Comparison of ENCODE assay signal across 9 cellular contexts in genomic region chr2:43086451-43087221, GRCh38.
A peak's percentile ranks its signal among the peaks of the same experiment; 100 is the strongest.
DNase-seq lines count a peak whose midpoint lies in the region; TF ChIP-seq lines count a peak whose summit lies in the region.
"Had no signal": no experiment of that assay in that cellular context is flagged by ENCODE, and none has a peak within 500 bp of the region (broad histone marks: within the 10 kb centered on the region; RNA-seq: fewer than 3 reads in every experiment).

No MANE protein-coding gene starts in this region.

- 69 to 83% methylated on average over 11 to 14 of the region's 14 CpGs for WGBS in endodermal cell (ENCODE audit: insufficient coverage in 1 of 2, insufficient read length in 1 of 2), 2 experiments
- WGBS in mesenchymal stem cell = 2% methylated on average over 14 of the region's 14 CpGs

- peak overlapping the region in 1 of 2 experiments; percentile 29 for H3K23ac ChIP-seq in mesenchymal stem cell (ENCODE audit: low read length in 2 of 2)

- DNase-seq in LHCN-M2 (ENCODE audit: low read depth) (peak; percentile 100), endodermal cell (peak; percentile 69), mesenchymal stem cell (peak; percentile 99), ureter (ENCODE audit: low spot score) (peak; percentile 87), KG1 (lab: John Stamatoyannopoulos, UW) (no peak), NCI-H2196 (lab: John Stamatoyannopoulos, UW; ENCODE audit: unreplicated experiment) (no peak), erythroblast (lab: John Stamatoyannopoulos, UW) (no peak), NCI-H146 (lab: John Stamatoyannopoulos, UW) (no peak)

- H3K27ac Mint-ChIP-seq in endodermal cell = peak overlapping the region; percentile 81

- no peak for TF ChIP-seq CTCF in endodermal cell (conservative IDR thresholded peaks at IDR 0.05)

- peak overlapping the region; percentile 98 for H4K8ac ChIP-seq in mesenchymal stem cell (ENCODE audit: low read length)

- H3K4me1 Mint-ChIP-seq in endodermal cell = peaks cover 45% of the 10 kb centered on the region

- H2BK12ac ChIP-seq in mesenchymal stem cell (ENCODE audit: low read length in 2 of 2) = peak overlapping the region; percentile 92 to 100

- peak overlapping the region; percentile 99 for H2BK120ac ChIP-seq in mesenchymal stem cell (ENCODE audit: low read depth, low read length)

- H3K9ac ChIP-seq in endodermal cell (ENCODE audit: extremely low read depth, low read length, poor library complexity, severe bottlenecking) (no peak overlapping the region), mesenchymal stem cell (ENCODE audit: low read length) (peak overlapping the region; percentile 80)

- H2BK5ac ChIP-seq in mesenchymal stem cell (ENCODE audit: low read depth, low read length, poor library complexity, severe bottlenecking) = peak overlapping the region; percentile 100

- H3K27me3 ChIP-seq in endodermal cell (ENCODE audit: control insufficient read depth, insufficient read depth, low read length, poor library complexity, severe bottlenecking) (no peaks in the 10 kb centered on the region), mesenchymal stem cell (ENCODE audit: control insufficient read depth in 1 of 2, insufficient read depth in 1 of 2, low read length in 2 of 2) (no peaks in the 10 kb centered on the region)

- H3K79me1 ChIP-seq in mesenchymal stem cell (replicated peaks; ENCODE audit: low read length, poor library complexity, severe bottlenecking) = no peaks in the 10 kb centered on the region

- no peak for TF ChIP-seq POLR2A in erythroblast (IDR thresholded peaks at IDR 0.05; ENCODE audit: low read length)

- H3K14ac ChIP-seq in mesenchymal stem cell (ENCODE audit: low read length in 2 of 2) = peak overlapping the region in 1 of 2 experiments; percentile 82

- H3K9me3 ChIP-seq in endodermal cell (ENCODE audit: control insufficient read depth, low read length) (peaks cover 20% of the 10 kb centered on the region), mesenchymal stem cell (ENCODE audit: control insufficient read depth, low read length) (peaks cover 20% of the 10 kb centered on the region)

- peak overlapping the region; percentile 91 for H2AK5ac ChIP-seq in mesenchymal stem cell (ENCODE audit: low read length, severe bottlenecking)

- H3K36me3 ChIP-seq in endodermal cell (ENCODE audit: control insufficient read depth, insufficient read depth, low read length) (no peaks in the 10 kb centered on the region), mesenchymal stem cell (ENCODE audit: control insufficient read depth in 1 of 2, insufficient read depth in 2 of 2, low read depth in 1 of 2, low read length in 2 of 2) (no peaks in the 10 kb centered on the region)

- H3K9me3 Mint-ChIP-seq in endodermal cell = peaks cover 20% of the 10 kb centered on the region

- peak overlapping the region; percentile 98 for H2BK15ac ChIP-seq in mesenchymal stem cell (ENCODE audit: low read depth, poor library complexity, severe bottlenecking)

- peaks cover 6% of the 10 kb centered on the region for H3K36me3 Mint-ChIP-seq in endodermal cell (ENCODE audit: low read depth)

- H3K4me3 ChIP-seq in endodermal cell (ENCODE audit: low read length) = no peak overlapping the region
- no peak overlapping the region for H3K4me3 ChIP-seq in mesenchymal stem cell (ENCODE audit: insufficient read depth in 1 of 2, low read depth in 1 of 2, low read length in 2 of 2)

- peak overlapping the region; percentile 96 to 100 for H3K18ac ChIP-seq in mesenchymal stem cell (ENCODE audit: low read depth in 1 of 2, low read length in 2 of 2)

- H3K4me3 Mint-ChIP-seq in endodermal cell = no peak overlapping the region

- no peak overlapping the region for H2AFZ ChIP-seq in mesenchymal stem cell (ENCODE audit: low read depth, low read length)

- H3K27ac ChIP-seq in endodermal cell (ENCODE audit: low read depth, low read length) (peak overlapping the region; percentile 59), mesenchymal stem cell (ENCODE audit: low read length, poor library complexity, severe bottlenecking) (peak overlapping the region; percentile 98)
- H3K27ac ChIP-seq: HL-60 had no signal

- H4K91ac ChIP-seq in mesenchymal stem cell (ENCODE audit: low read length) = peak overlapping the region; percentile 100

- no peaks in the 10 kb centered on the region for H3K27me3 Mint-ChIP-seq in endodermal cell (ENCODE audit: insufficient read depth)

- peak overlapping the region; percentile 26 for H3K4me2 ChIP-seq in mesenchymal stem cell (ENCODE audit: low read length, poor library complexity, severe bottlenecking)

- H3K4me1 ChIP-seq in endodermal cell (ENCODE audit: control insufficient read depth, insufficient read depth, low read length) = peaks cover 19% of the 10 kb centered on the region
- peaks cover 46% of the 10 kb centered on the region for H3K4me1 ChIP-seq in mesenchymal stem cell (ENCODE audit: control insufficient read depth, insufficient read depth, low read depth, low read length)

- peak overlapping the region; percentile 92 to 99 for H3K4ac ChIP-seq in mesenchymal stem cell (ENCODE audit: low read depth in 1 of 2, low read length in 2 of 2)

Comparison
In these comparisons a context has a peak if more than half of its experiments do, and no peak if none do; other contexts are left out.
1. DNase-seq: peak in LHCN-M2 (single experiment), endodermal cell (single experiment), mesenchymal stem cell (single experiment) and ureter (single experiment); none in KG1 (single experiment), NCI-H2196 (single experiment), erythroblast (0 of 2) and NCI-H146 (single experiment).